Comparison of ENCODE assay signal across 8 cellular contexts in genomic region chr13:52851153-52851962, GRCh38. TPM values are rescaled to one million over a fixed set of nuclear protein-coding genes. Genes with fewer than 3 reads are reported as not detected.
A peak's percentile ranks its signal among the peaks of the same experiment; 100 is the strongest.
DNase-seq lines count a peak whose midpoint lies in the region; ATAC-seq, FAIRE-seq and TF ChIP-seq lines count a peak whose summit lies in the region.

No MANE protein-coding gene starts in this region.

- H3K27ac ChIP-seq in body of pancreas (peak overlapping the region; percentile 19 to 79 (median 56)), small intestine (ENCODE audit: low read depth in 1 of 2, low read length in 1 of 2) (peak overlapping the region in 1 of 2 donors; percentile 3), OCI-LY7 (ENCODE audit: low read depth, low read length, poor library complexity, severe bottlenecking) (no peak overlapping the region)

- no peaks in the 10 kb centered on the region for H3K9me2 ChIP-seq in OCI-LY7 (ENCODE audit: insufficient read depth, low read length)

- H3K79me2 ChIP-seq in OCI-LY7 (ENCODE audit: insufficient read depth, low read depth, low read length) = no peaks in the 10 kb centered on the region

- peaks cover 8% of the 10 kb centered on the region; the same call in 1 of the 2 replicates for H3K9me3 ChIP-seq in BE2C
- H3K9me3 ChIP-seq in body of pancreas = no peaks in the 10 kb centered on the region
- no peaks in the 10 kb centered on the region for H3K9me3 ChIP-seq in small intestine (ENCODE audit: control insufficient read depth, low read depth)
- H3K9me3 ChIP-seq in OCI-LY7 (ENCODE audit: low read length) = no peaks in the 10 kb centered on the region

- CTCF ChIA-PET in OCI-LY7 (lab: Charles Lee; ENCODE audit: unreplicated experiment) = no interaction called here

- FAIRE-seq in small intestine (lab: Jason Lieb, UNC) = no peak

- H4K20me1 ChIP-seq in OCI-LY7 (ENCODE audit: insufficient read depth, low read length) = no peaks in the 10 kb centered on the region

- no TSS peak for BruUV-seq in OCI-LY7 (replicated peaks; lab: Mats Ljungman, UMichigan)

- peak; percentile 78 for ATAC-seq in GM18867 (IDR thresholded peaks at IDR 0.05; ENCODE audit: unreplicated experiment)
- peak; percentile 65 for ATAC-seq in HG03060 (IDR thresholded peaks at IDR 0.05; ENCODE audit: low read depth, unreplicated experiment)
- ATAC-seq in body of pancreas = peak; percentile 65

- H3K4me3 ChIP-seq in BE2C (ENCODE audit: low read depth, low read length) (peak overlapping the region; percentile 79), body of pancreas (peak overlapping the region; percentile 32 to 36), small intestine (ENCODE audit: low read depth in 1 of 2, low read length in 2 of 2) (peak overlapping the region in 1 of 2 donors; percentile 52), OCI-LY7 (ENCODE audit: low read depth, low read length, poor library complexity, severe bottlenecking) (no peak overlapping the region)

- TF ChIP-seq CTCF in BE2C (IDR thresholded peaks at IDR 0.05; ENCODE audit: low read depth, low read length) = peak; percentile 12; the same call in 1 of the 2 replicates
- no peak for TF ChIP-seq CTCF in body of pancreas (IDR thresholded peaks at IDR 0.05)
- no peak for TF ChIP-seq CTCF in OCI-LY7 (conservative IDR thresholded peaks at IDR 0.05; ENCODE audit: low read length)

- no peak overlapping the region for H3K4me2 ChIP-seq in OCI-LY7 (ENCODE audit: low read length)

- H2AFZ ChIP-seq in OCI-LY7 (ENCODE audit: low read length) = no peak overlapping the region

- DNase-seq in BE2C = peak; percentile 45
- DNase-seq in NCI-H345 treated with DMSO at 0.1 percent for 48 hours (lab: John Stamatoyannopoulos, UW; ENCODE audit: unreplicated experiment) = peak; percentile 15
- DNase-seq in body of pancreas = peak; percentile 12 to 49 (median 24)
- DNase-seq in iris pigment epithelial cell (ENCODE audit: low read depth) = peak; percentile 25
- DNase-seq in small intestine = peak; percentile 22
- DNase-seq in OCI-LY7 (ENCODE audit: low spot score) = no peak

- POLR2A ChIA-PET in OCI-LY7 (lab: Charles Lee) = interaction anchor here (0.7 kb wide), 1 partner anchor 15 kb away, joined by 3 read pairs; no protein-coding TSS in a partner anchor

- 3 to 6% methylated on average over 49 to 60 of the region's 60 CpGs for WGBS in body of pancreas, 2 donors
- 1% methylated on average over 60 of the region's 60 CpGs for WGBS in small intestine, 3 donors

- H3K4me1 ChIP-seq in BE2C (peaks cover 2% of the 10 kb centered on the region; the same call in 1 of the 2 replicates), body of pancreas (peaks cover 34% of the 10 kb centered on the region), small intestine (ENCODE audit: control insufficient read depth in 2 of 2, insufficient read depth in 1 of 2, low read depth in 1 of 2, low read length in 1 of 2) (no peaks in the 10 kb centered on the region), OCI-LY7 (ENCODE audit: insufficient read depth, low read length, poor library complexity, severe bottlenecking) (no peaks in the 10 kb centered on the region)

- no peaks in the 10 kb centered on the region for H3K36me3 ChIP-seq in BE2C
- H3K36me3 ChIP-seq in body of pancreas (replicated peaks in 1 of 2; ENCODE audit: insufficient read depth in 1 of 2, low read depth in 2 of 2) = no peaks in the 10 kb centered on the region
- H3K36me3 ChIP-seq in small intestine (ENCODE audit: control insufficient read depth in 2 of 2, insufficient read depth in 2 of 2, low read length in 2 of 2) = no peaks in the 10 kb centered on the region
- no peaks in the 10 kb centered on the region for H3K36me3 ChIP-seq in OCI-LY7 (ENCODE audit: insufficient read depth, low read length)

- H3K27me3 ChIP-seq in BE2C (peaks cover 35% of the 10 kb centered on the region), body of pancreas (peaks cover 0 to 20% of the 10 kb centered on the region in 2 donors), small intestine (ENCODE audit: control insufficient read depth in 2 of 2, insufficient read depth in 2 of 2, low read length in 2 of 2) (peaks cover 4 to 37% of the 10 kb centered on the region in 2 donors)

- intact Hi-C loops in body of pancreas (cut with DNase I) (no loop called here), OCI-LY7 (cut with micrococcal nuclease; ENCODE audit: unreplicated experiment) (no loop called here)

- TF ChIP-seq POLR2A in body of pancreas (IDR thresholded peaks at IDR 0.05) = peak in 1 of 3 donors; percentile 19

RNA-seq across cellular contexts. Expression of gene PCDH8, which starts 2.9 kb away (rescaled TPM):
- polyA plus RNA-seq in BE2C (2012; ENCODE audit: insufficient read depth, insufficient read length, low read depth) = 1.5 TPM
- total RNA-seq in body of pancreas = not detected
- 1 to 10 TPM in 1 of 3 donors, not detected in 2; 3.1 TPM for polyA plus RNA-seq in small intestine
- total RNA-seq in OCI-LY7 (2014; rRNA removed; shearing (Covaris generic)) = not detected in 2 replicates
- not detected in 2 replicates for total RNA-seq in OCI-LY7 (2022)
